Comparison of ENCODE assay signal across 8 cellular contexts in genomic region chr17:28744104-28744801, GRCh38. TPM values are rescaled to one million over a fixed set of nuclear protein-coding genes. Genes with fewer than 3 reads are reported as not detected.
A peak's percentile ranks its signal among the peaks of the same experiment; 100 is the strongest.
DNase-seq lines count a peak whose midpoint lies in the region; ATAC-seq and TF ChIP-seq lines count a peak whose summit lies in the region.

No MANE protein-coding gene starts in this region.

- H2AFZ ChIP-seq in Loucy (ENCODE audit: low read length) (peak overlapping the region; percentile 29), mesenchymal stem cell (ENCODE audit: low read depth, low read length) (no peak overlapping the region)

- H3K27ac ChIP-seq in BLaER1 (peak overlapping the region; percentile 95), mesenchymal stem cell (ENCODE audit: low read length, poor library complexity, severe bottlenecking) (peak overlapping the region; percentile 95)

- H3K4me1 ChIP-seq in BLaER1 (peaks cover 70% of the 10 kb centered on the region), Loucy (ENCODE audit: insufficient read depth, low read length, poor library complexity, severe bottlenecking) (peaks cover 30% of the 10 kb centered on the region), mesenchymal stem cell (ENCODE audit: control insufficient read depth, insufficient read depth, low read depth, low read length) (peaks cover 45% of the 10 kb centered on the region)

- H3K9me3 Mint-ChIP-seq in stimulated activated memory B cell treated with anti-CD40 and anti-IgM and Interleukin-4, amounts not matched to agents 10 μg/mL and 1 μg/mL and 100 μg/mL, for 72 hours, result no peaks in the 10 kb centered on the region

- H3K9ac ChIP-seq in BLaER1, result peak overlapping the region; percentile 96
- H3K9ac ChIP-seq in Loucy (ENCODE audit: low read depth, low read length, poor library complexity, severe bottlenecking), result peak overlapping the region; percentile 82
- peak overlapping the region; percentile 99 for H3K9ac ChIP-seq in mesenchymal stem cell (ENCODE audit: low read length)

- H3K4me3 ChIP-seq in BLaER1 (peak overlapping the region; percentile 86), Loucy (ENCODE audit: low read length, poor library complexity, severe bottlenecking) (peak overlapping the region; percentile 93), mesenchymal stem cell (ENCODE audit: insufficient read depth in 1 of 2, low read depth in 1 of 2, low read length in 2 of 2) (peak overlapping the region; percentile 89 to 91)

- no peaks in the 10 kb centered on the region for H3K27me3 ChIP-seq in BLaER1
- no peaks in the 10 kb centered on the region for H3K27me3 ChIP-seq in Loucy (ENCODE audit: insufficient read depth, low read length, poor library complexity, severe bottlenecking)
- H3K27me3 ChIP-seq in mesenchymal stem cell (ENCODE audit: control insufficient read depth in 1 of 2, insufficient read depth in 1 of 2, low read length in 2 of 2), result no peaks in the 10 kb centered on the region

- no peak for TF ChIP-seq CTCF in Loucy (conservative IDR thresholded peaks at IDR 0.05; ENCODE audit: low read length)

- no peak overlapping the region for H2BK12ac ChIP-seq in mesenchymal stem cell (ENCODE audit: low read length in 2 of 2)

- no peaks in the 10 kb centered on the region for H3F3A ChIP-seq in Loucy (ENCODE audit: low read depth)

- H3K9me2 ChIP-seq in Loucy (replicated peaks; ENCODE audit: low read depth, low read length), result no peaks in the 10 kb centered on the region

- H3K36me3 Mint-ChIP-seq in stimulated activated memory B cell treated with anti-CD40 and anti-IgM and Interleukin-4, amounts not matched to agents 10 μg/mL and 1 μg/mL and 100 μg/mL, for 72 hours, result peaks cover 59% of the 10 kb centered on the region

- peaks cover 84% of the 10 kb centered on the region for H3K4me1 Mint-ChIP-seq in stimulated activated memory B cell treated with anti-CD40 and anti-IgM and Interleukin-4, amounts not matched to agents 10 μg/mL and 1 μg/mL and 100 μg/mL, for 72 hours

- H2BK5ac ChIP-seq in mesenchymal stem cell (ENCODE audit: low read depth, low read length, poor library complexity, severe bottlenecking), result peak overlapping the region; percentile 79

- peak overlapping the region; percentile 86 for H2BK120ac ChIP-seq in mesenchymal stem cell (ENCODE audit: low read depth, low read length)

- peak overlapping the region; percentile 95 for H3K4me3 Mint-ChIP-seq in stimulated activated memory B cell treated with anti-CD40 and anti-IgM and Interleukin-4, amounts not matched to agents 10 μg/mL and 1 μg/mL and 100 μg/mL, for 72 hours

- peak; percentile 18 for ATAC-seq in GM21447 (IDR thresholded peaks at IDR 0.05; ENCODE audit: unreplicated experiment)
- ATAC-seq in stimulated activated memory B cell treated with anti-CD40 and anti-IgM and Interleukin-4, amounts not matched to agents 10 μg/mL and 1 μg/mL and 100 μg/mL, for 72 hours, result peak; percentile 54

- H3K27me3 Mint-ChIP-seq in stimulated activated memory B cell treated with anti-CD40 and anti-IgM and Interleukin-4, amounts not matched to agents 10 μg/mL and 1 μg/mL and 100 μg/mL, for 72 hours, result no peaks in the 10 kb centered on the region

- H4K91ac ChIP-seq in mesenchymal stem cell (ENCODE audit: low read length), result peak overlapping the region; percentile 98

- DNase-seq in activated CD4-positive, alpha-beta T cell treated with anti-CD3 and anti-CD28 coated beads, Interleukin-2, amount 50 U/mL, for 48 hours, result peak; percentile 73 to 77
- DNase-seq in effector CD4-positive, alpha-beta T cell, result peak; percentile 61
- DNase-seq in mesenchymal stem cell (peak; percentile 63), OCI-M2 (lab: John Stamatoyannopoulos, UW; ENCODE audit: unreplicated experiment) (no peak)

- H3K18ac ChIP-seq in mesenchymal stem cell (ENCODE audit: low read depth in 1 of 2, low read length in 2 of 2), result peak overlapping the region; percentile 96 to 99

- peak overlapping the region; percentile 96 for H3K4me2 ChIP-seq in BLaER1
- peak overlapping the region; percentile 86 for H3K4me2 ChIP-seq in Loucy (ENCODE audit: low read depth, low read length, poor library complexity, severe bottlenecking)
- H3K4me2 ChIP-seq in mesenchymal stem cell (ENCODE audit: low read length, poor library complexity, severe bottlenecking), result peak overlapping the region; percentile 77

- H4K20me1 ChIP-seq in BLaER1 (peaks cover 49% of the 10 kb centered on the region), Loucy (ENCODE audit: insufficient read depth, low read length, poor library complexity, severe bottlenecking) (peaks cover 28% of the 10 kb centered on the region)

- H3K79me1 ChIP-seq in mesenchymal stem cell (replicated peaks; ENCODE audit: low read length, poor library complexity, severe bottlenecking), result peaks cover 3% of the 10 kb centered on the region

- H3K14ac ChIP-seq in mesenchymal stem cell (ENCODE audit: low read length in 2 of 2), result peak overlapping the region; percentile 62 to 98

- H4K8ac ChIP-seq in mesenchymal stem cell (ENCODE audit: low read length), result peak overlapping the region; percentile 84

- peaks cover 44% of the 10 kb centered on the region for H3K79me2 ChIP-seq in Loucy (ENCODE audit: insufficient read depth, low read length)

- peak overlapping the region; percentile 93 for H3K27ac Mint-ChIP-seq in stimulated activated memory B cell treated with anti-CD40 and anti-IgM and Interleukin-4, amounts not matched to agents 10 μg/mL and 1 μg/mL and 100 μg/mL, for 72 hours

- H2AK5ac ChIP-seq in mesenchymal stem cell (ENCODE audit: low read length, severe bottlenecking), result no peak overlapping the region

- peak overlapping the region in 1 of 2 experiments; percentile 46 for H3K23ac ChIP-seq in mesenchymal stem cell (ENCODE audit: low read length in 2 of 2)

- WGBS in mesenchymal stem cell, result under 1% methylated on average over 43 of the region's 53 CpGs

- peak overlapping the region; percentile 97 to 98 for H3K4ac ChIP-seq in mesenchymal stem cell (ENCODE audit: low read depth in 1 of 2, low read length in 2 of 2)

- H3K9me3 ChIP-seq in BLaER1, result no peaks in the 10 kb centered on the region
- H3K9me3 ChIP-seq in Loucy (ENCODE audit: insufficient read depth, low read depth, low read length), result no peaks in the 10 kb centered on the region
- no peaks in the 10 kb centered on the region for H3K9me3 ChIP-seq in mesenchymal stem cell (ENCODE audit: control insufficient read depth, low read length)

- H3K36me3 ChIP-seq in BLaER1, result peaks cover 34% of the 10 kb centered on the region
- H3K36me3 ChIP-seq in Loucy (ENCODE audit: insufficient read depth, low read length), result peaks cover 23% of the 10 kb centered on the region; the same call in 1 of the 2 replicates
- H3K36me3 ChIP-seq in mesenchymal stem cell (ENCODE audit: control insufficient read depth in 1 of 2, insufficient read depth in 2 of 2, low read depth in 1 of 2, low read length in 2 of 2), result peaks cover 31 to 53% of the 10 kb centered on the region in 2 experiments

- H2BK15ac ChIP-seq in mesenchymal stem cell (ENCODE audit: low read depth, poor library complexity, severe bottlenecking), result peak overlapping the region; percentile 93

RNA-seq across cellular contexts. Expression of gene TRAF4, which starts 0.4 kb away (rescaled TPM):
- 57.0 TPM for polyA plus RNA-seq in mesenchymal stem cell (2013, experiment 1 of 2)
- 52.8 TPM for polyA plus RNA-seq in mesenchymal stem cell (2013, experiment 2 of 2)

RNA-seq across cellular contexts. Expression of gene NEK8, which starts 15.7 kb away (rescaled TPM):
- 2.2 TPM for polyA plus RNA-seq in mesenchymal stem cell (2013, experiment 1 of 2)
- 2.2 TPM for polyA plus RNA-seq in mesenchymal stem cell (2013, experiment 2 of 2)

RNA-seq across cellular contexts. Expression of gene TLCD1, which starts 18.2 kb away (rescaled TPM):
- polyA plus RNA-seq in mesenchymal stem cell (2013, experiment 1 of 2), result 13.0 TPM
- 12.6 TPM for polyA plus RNA-seq in mesenchymal stem cell (2013, experiment 2 of 2)

RNA-seq across cellular contexts. Expression of gene RPL23A, which starts 24.5 kb away (rescaled TPM):
- polyA plus RNA-seq in mesenchymal stem cell (2013, experiment 1 of 2), result 2,598 TPM
- 2,575 TPM for polyA plus RNA-seq in mesenchymal stem cell (2013, experiment 2 of 2)

RNA-seq across cellular contexts. Expression of gene RAB34, which starts 26.6 kb away (rescaled TPM):
- 121 TPM for polyA plus RNA-seq in mesenchymal stem cell (2013, experiment 1 of 2)
- polyA plus RNA-seq in mesenchymal stem cell (2013, experiment 2 of 2), result 126 TPM
